ENCODE assay signal across 1 cellular context in genomic region chr6:115870464-115870863, GRCh38.
TF ChIP-seq lines count a peak whose summit lies in the region.

No MANE protein-coding gene starts in this region.

TF ChIP-seq in GM12878, 131 proteins besides CTCF, POLR2A, EP300 and RAD21 (continued from another document):
- TF ChIP-seq ZNF687 (IDR thresholded peaks at IDR 0.05) = no peak
- no peak for TF ChIP-seq MYB (IDR thresholded peaks at IDR 0.05; ENCODE audit: borderline replicate concordance, low read depth, low read length)
- no peak for TF ChIP-seq TARDBP (IDR thresholded peaks at IDR 0.05; ENCODE audit: borderline replicate concordance)
- no peak for TF ChIP-seq ZBTB40 (IDR thresholded peaks at IDR 0.05; ENCODE audit: borderline replicate concordance)
- TF ChIP-seq RELB (IDR thresholded peaks at IDR 0.05; ENCODE audit: low read depth) = no peak
- TF ChIP-seq RAD51 (IDR thresholded peaks at IDR 0.05) = no peak
- TF ChIP-seq TCF7 (IDR thresholded peaks at IDR 0.05; ENCODE audit: borderline replicate concordance) = no peak
